ENCODE assay signal across 20 cellular contexts in genomic region chr1:226743259-226743658, GRCh38. TPM values are rescaled to one million over a fixed set of nuclear protein-coding genes. Genes with fewer than 3 reads are reported as not detected.
DNase-seq lines count a peak whose midpoint lies in the region; ATAC-seq, FAIRE-seq and TF ChIP-seq lines count a peak whose summit lies in the region.
"Had no signal": no experiment of that assay in that cellular context is flagged by ENCODE, and none has a peak within 500 bp of the region (broad histone marks: within the 10 kb centered on the region; RNA-seq: fewer than 3 reads in every experiment).

No MANE protein-coding gene starts in this region.

- H3K9me3 ChIP-seq in kidney (ENCODE audit: control insufficient read depth in 1 of 2, low read length in 2 of 2), result peaks cover 0 to 3% of the 10 kb centered on the region in 2 donors

- peaks cover 8% of the 10 kb centered on the region in 2 donors for H3K4me1 ChIP-seq in kidney (ENCODE audit: control insufficient read depth in 1 of 2, insufficient read depth in 1 of 2, low read depth in 1 of 2, low read length in 2 of 2)

- H3K27ac ChIP-seq in kidney (ENCODE audit: low read depth in 2 of 2, low read length in 2 of 2), result no peak overlapping the region
- no peak overlapping the region for H3K27ac ChIP-seq in caudate nucleus (ENCODE audit: low read depth, low read length)

- H3K9ac ChIP-seq in kidney (ENCODE audit: low read length in 2 of 2), result no peak overlapping the region

- FAIRE-seq in A204.1 (lab: Jason Lieb, UNC), result peak; percentile 41
- peak; percentile 8 for FAIRE-seq in G401.6 (lab: Jason Lieb, UNC)
- peak; percentile 82 for FAIRE-seq in TTC549 (lab: Jason Lieb, UNC)
- FAIRE-seq in kidney (lab: Jason Lieb, UNC), result peak; percentile 86
- FAIRE-seq: GM12878, GM19239 had no signal

- no peak for DNase-seq in kidney
- no peak for DNase-seq in caudate nucleus (lab: John Stamatoyannopoulos, UW)
- DNase-seq in NCI-H2029 treated with DMSO at 0.1 percent for 48 hours (lab: John Stamatoyannopoulos, UW), result no peak
- DNase-seq: 8988T; C1 segment of cervical spinal cord; Caco-2; CD8-positive, alpha-beta T cell; DMS153; DND-41; GDM1; H9; HFFc6 had no signal

- TF ChIP-seq CTCF in kidney (IDR thresholded peaks at IDR 0.05; ENCODE audit: borderline replicate concordance, extremely low read depth, insufficient read depth), result no peak

- no peaks in the 10 kb centered on the region for H3K36me3 ChIP-seq in kidney (ENCODE audit: control insufficient read depth in 1 of 2, insufficient read depth in 2 of 2, low read length in 2 of 2)

- no peak for ATAC-seq in HG03196 (IDR thresholded peaks at IDR 0.05; ENCODE audit: unreplicated experiment)
- ATAC-seq: CD8-positive, alpha-beta T cell; GM12878; GM23338; HCT116 had no signal

- H3K4me3 ChIP-seq in kidney (ENCODE audit: low read length in 2 of 2), result no peak overlapping the region
- H3K4me3 ChIP-seq: GM12878, GM23338 had no signal

- intact Hi-C loops in kidney (cut with DNase I), result no loop called here

RNA-seq across cellular contexts. Expression of gene ITPKB, which starts 4.2 kb away (rescaled TPM):
- total RNA-seq in kidney, result 39.3 TPM
- polyA plus RNA-seq in kidney (ENCODE audit: insufficient read depth, low read depth, low replicate concordance), result 20.2 TPM
